In genomic region chr20:57704245-57704644, GRCh38 we compare ENCODE assay signal across 25 cellular contexts. TPM values are rescaled to one million over a fixed set of nuclear protein-coding genes. Genes with fewer than 3 reads are reported as not detected.
DNase-seq lines count a peak whose midpoint lies in the region; ATAC-seq, FAIRE-seq and TF ChIP-seq lines count a peak whose summit lies in the region.
"Had no signal": no experiment of that assay in that cellular context is flagged by ENCODE, and none has a peak within 500 bp of the region (broad histone marks: within the 10 kb centered on the region; RNA-seq: fewer than 3 reads in every experiment).

No MANE protein-coding gene starts in this region.

- H3K4ac ChIP-seq in IMR-90 (ENCODE audit: low read depth, low read length) = no peak overlapping the region

- H3K36me3 ChIP-seq in IMR-90 (ENCODE audit: control insufficient read depth, insufficient read depth, low read length) (no peaks in the 10 kb centered on the region), astrocyte (ENCODE audit: insufficient read depth, low read length) (peaks cover 3% of the 10 kb centered on the region), left ventricle myocardium inferior (no peaks in the 10 kb centered on the region)
- H3K36me3 ChIP-seq: neutrophil, tibial nerve had no signal

- H4K20me1 ChIP-seq in IMR-90 (ENCODE audit: insufficient read depth, low read length) (peaks cover 82% of the 10 kb centered on the region), astrocyte (ENCODE audit: insufficient read depth, low read length) (peaks cover 95% of the 10 kb centered on the region)

- intact Hi-C loops in IMR-90 (cut with micrococcal nuclease) = no loop called here
- intact Hi-C loops in left ventricle myocardium inferior (cut with micrococcal nuclease) = no loop called here
- intact Hi-C loops in left ventricle myocardium superior (cut with micrococcal nuclease) = no loop called here

- DNase-seq in IMR-90 (no peak), astrocyte (ENCODE audit: low read depth) (no peak), left ventricle myocardium inferior (no peak), left ventricle myocardium superior (no peak), NOMO-1 (lab: John Stamatoyannopoulos, UW; ENCODE audit: unreplicated experiment in 2 of 2) (no peak)
- DNase-seq: ACHN; activated naive CD4-positive, alpha-beta T cell treated with anti-CD3 and anti-CD28 coated beads, Interleukin-2, amount 50 U/mL, for 16 hours; aorta; DMS 273 treated with DMSO at 0.1 percent for 48 hours; foreskin melanocyte; immature natural killer cell; NCI-H1930; NCI-H748 treated with DMSO at 0.1 percent for 48 hours; SHP77 treated with DMSO at 0.1 percent for 48 hours; stimulated activated CD4-positive, alpha-beta T cell treated with anti-CD3 and anti-CD28 coated beads, Interleukin-2, amount 100 ng/mL, for 24 hours; SW 1271 had no signal

- no peaks in the 10 kb centered on the region for H3K9me3 ChIP-seq in IMR-90 (ENCODE audit: control insufficient read depth, insufficient read depth, low read length)
- no peaks in the 10 kb centered on the region for H3K9me3 ChIP-seq in astrocyte (ENCODE audit: insufficient read depth, low read depth, low read length)
- no peaks in the 10 kb centered on the region for H3K9me3 ChIP-seq in left ventricle myocardium inferior (replicated peaks)
- H3K9me3 ChIP-seq: neutrophil, tibial nerve had no signal

- TF ChIP-seq RAD21 in IMR-90 (IDR thresholded peaks at IDR 0.05; ENCODE audit: low read length) = no peak

- no peak overlapping the region for H2BK5ac ChIP-seq in IMR-90 (ENCODE audit: low read depth, low read length, poor library complexity, severe bottlenecking)

- no peaks in the 10 kb centered on the region for H3K9me3 Mint-ChIP-seq in astrocyte (ENCODE audit: unreplicated experiment)
- no peaks in the 10 kb centered on the region for H3K9me3 Mint-ChIP-seq in nephron
- H3K9me3 Mint-ChIP-seq: GM23338; immature natural killer cell; stimulated activated effector memory CD8-positive, alpha-beta T cell treated with anti-CD3 and anti-CD28 coated beads, Interleukin-12 subunit alpha, Interleukin-12 subunit beta, amount 100 ng/mL, for 72 hours had no signal

- BruUV-seq in IMR-90 (replicated peaks; lab: Mats Ljungman, UMichigan) = no TSS peak

- H3K4me3 ChIP-seq in IMR-90 (ENCODE audit: insufficient read depth, low read depth, low read length) (no peak overlapping the region), astrocyte (ENCODE audit: insufficient read depth, low read depth, low read length) (no peak overlapping the region), left ventricle myocardium inferior (no peak overlapping the region)
- H3K4me3 ChIP-seq: GM23338, skin epidermis, tibial nerve had no signal

- H3K27me3 ChIP-seq in IMR-90 (ENCODE audit: control insufficient read depth, insufficient read depth, low read length) (no peaks in the 10 kb centered on the region), astrocyte (ENCODE audit: insufficient read depth, low read length) (no peaks in the 10 kb centered on the region), left ventricle myocardium inferior (ENCODE audit: low read depth) (no peaks in the 10 kb centered on the region)
- H3K27me3 ChIP-seq: tibial nerve had no signal

- H3K4me3 Mint-ChIP-seq in astrocyte (ENCODE audit: unreplicated experiment) (no peak overlapping the region), nephron (peak overlapping the region in 2 of 3 experiments; percentile 39 to 41)
- H3K4me3 Mint-ChIP-seq: CD14-positive monocyte; GM23338; immature natural killer cell; stimulated activated effector memory CD8-positive, alpha-beta T cell treated with anti-CD3 and anti-CD28 coated beads, Interleukin-12 subunit alpha, Interleukin-12 subunit beta, amount 100 ng/mL, for 72 hours had no signal

- dilution Hi-C loops in IMR-90 (cut with HindIII; ENCODE audit: low sequenced_read_pairs, unreplicated experiment) = no loop called here

- no peak overlapping the region for H2BK20ac ChIP-seq in IMR-90 (ENCODE audit: low read depth, low read length)

- H2AFZ ChIP-seq in IMR-90 (replicated peaks; ENCODE audit: low read length, poor library complexity) (no peak overlapping the region), astrocyte (ENCODE audit: low read depth, low read length) (no peak overlapping the region)
- H2AFZ ChIP-seq: GM23338 had no signal

- TF ChIP-seq POLR2A in IMR-90 (IDR thresholded peaks at IDR 0.05; ENCODE audit: low read depth, low read length) = no peak

- H3K4me1 Mint-ChIP-seq in astrocyte (ENCODE audit: low read depth, unreplicated experiment) = peaks cover 58% of the 10 kb centered on the region
- peaks cover 68% of the 10 kb centered on the region for H3K4me1 Mint-ChIP-seq in nephron

- no peak overlapping the region for H2AK9ac ChIP-seq in IMR-90 (replicated peaks; ENCODE audit: low read depth, low read length, poor library complexity)

- H3K27ac Mint-ChIP-seq in astrocyte (ENCODE audit: unreplicated experiment) = no peak overlapping the region
- peak overlapping the region in 1 of 3 experiments; percentile 61 for H3K27ac Mint-ChIP-seq in nephron
- H3K27ac Mint-ChIP-seq: GM23338; immature natural killer cell; stimulated activated effector memory CD8-positive, alpha-beta T cell treated with anti-CD3 and anti-CD28 coated beads, Interleukin-12 subunit alpha, Interleukin-12 subunit beta, amount 100 ng/mL, for 72 hours had no signal

- no peak overlapping the region for H3K18ac ChIP-seq in IMR-90 (ENCODE audit: low read depth, low read length)

- WGBS in IMR-90 (ENCODE audit: extremely low coverage in 2 of 2, insufficient read length in 1 of 2), 2 experiments = 88% methylated on average over 9 of the region's 14 CpGs; no CpG with 5 or more reads in 1 of the 2 experiments

- H2AK5ac ChIP-seq in IMR-90 (ENCODE audit: low read depth, low read length) = no peak overlapping the region

- ATAC-seq in IMR-90 (ENCODE audit: low read depth) = no peak
- ATAC-seq in left ventricle myocardium superior = no peak
- no peak for ATAC-seq in HG02610 (IDR thresholded peaks at IDR 0.05; ENCODE audit: unreplicated experiment)
- ATAC-seq: GM23338; stimulated activated effector memory CD8-positive, alpha-beta T cell treated with anti-CD3 and anti-CD28 coated beads, Interleukin-12 subunit alpha, Interleukin-12 subunit beta, amount 100 ng/mL, for 72 hours had no signal

- in situ Hi-C loops in IMR-90 (cut with MboI; ENCODE audit: low sequenced_read_pairs) = no loop called here

- no peak overlapping the region for H3K23ac ChIP-seq in IMR-90 (ENCODE audit: low read depth, low read length)

- no peak overlapping the region for H4K91ac ChIP-seq in IMR-90 (ENCODE audit: insufficient read depth, low read depth, low read length)

- no peak for TF ChIP-seq CTCF in 22Rv1 (IDR thresholded peaks at IDR 0.05)
- TF ChIP-seq CTCF in IMR-90 (conservative IDR thresholded peaks at IDR 0.05; ENCODE audit: low read depth, low read length) = no peak
- TF ChIP-seq CTCF in astrocyte (IDR thresholded peaks at IDR 0.05; ENCODE audit: insufficient read depth, low read depth, low read length) = no peak
- no peak for TF ChIP-seq CTCF in nephron (IDR thresholded peaks at IDR 0.05; ENCODE audit: unreplicated experiment in 3 of 3)
- no peak for TF ChIP-seq CTCF in left ventricle myocardium inferior (IDR thresholded peaks at IDR 0.05; ENCODE audit: borderline replicate concordance)

- H4K5ac ChIP-seq in IMR-90 (ENCODE audit: low read depth, low read length) = no peak overlapping the region

- H3K9ac ChIP-seq in IMR-90 (ENCODE audit: low read depth, low read length) (no peak overlapping the region), astrocyte (ENCODE audit: low read length) (no peak overlapping the region)

- H3K9me1 ChIP-seq in IMR-90 (ENCODE audit: insufficient read depth, low read length) = peaks cover 15% of the 10 kb centered on the region

- no peak overlapping the region for H4K8ac ChIP-seq in IMR-90 (ENCODE audit: low read depth in 2 of 2, low read length in 2 of 2)

- H3K14ac ChIP-seq in IMR-90 (replicated peaks; ENCODE audit: low read depth, low read length) = no peak overlapping the region

- H3K79me2 ChIP-seq in astrocyte (ENCODE audit: insufficient read depth, low read length) = peaks cover 99% of the 10 kb centered on the region

- H3K27me3 Mint-ChIP-seq in astrocyte (ENCODE audit: low read depth, unreplicated experiment) (no peaks in the 10 kb centered on the region), nephron (ENCODE audit: low read depth) (peaks cover 8% of the 10 kb centered on the region)

- H3K79me1 ChIP-seq in IMR-90 (ENCODE audit: low read depth in 1 of 2, low read length in 2 of 2) = peaks cover 17 to 58% of the 10 kb centered on the region in 2 experiments; a peak in 3 of 4 replicates

- H3K4me2 ChIP-seq in IMR-90 (ENCODE audit: low read depth, low read length) = no peak overlapping the region
- H3K4me2 ChIP-seq in astrocyte (ENCODE audit: low read length) = peak overlapping the region; percentile 98
- H3K4me2 ChIP-seq: GM23338 had no signal

- H3K4me1 ChIP-seq in IMR-90 (ENCODE audit: control insufficient read depth, insufficient read depth, low read length) (peaks cover 4% of the 10 kb centered on the region; the same call in 1 of the 2 replicates), astrocyte (ENCODE audit: insufficient read depth, low read length) (peaks cover 60% of the 10 kb centered on the region), left ventricle myocardium inferior (peaks cover 63% of the 10 kb centered on the region)

- H2BK15ac ChIP-seq in IMR-90 (ENCODE audit: low read depth, low read length) = no peak overlapping the region

- no peak overlapping the region for H3K56ac ChIP-seq in IMR-90 (ENCODE audit: extremely low read depth, insufficient read depth, low read length)

- CTCF ChIA-PET in IMR-90 (lab: Yijun Ruan, JAX) = no interaction called here

- H3K36me3 Mint-ChIP-seq in astrocyte (ENCODE audit: low read depth, unreplicated experiment) (peaks cover 13% of the 10 kb centered on the region), nephron (ENCODE audit: low read depth) (no peaks in the 10 kb centered on the region)
- H3K36me3 Mint-ChIP-seq: CD14-positive monocyte, immature natural killer cell had no signal

- H3K27ac ChIP-seq in 22Rv1 (peak overlapping the region; percentile 93), IMR-90 (ENCODE audit: insufficient read depth, low read length) (no peak overlapping the region), astrocyte (ENCODE audit: low read depth, low read length) (no peak overlapping the region), left ventricle myocardium inferior (replicated peaks) (no peak overlapping the region)
- H3K27ac ChIP-seq: neutrophil had no signal

- POLR2A ChIA-PET in IMR-90 (lab: Charles Lee; ENCODE audit: unreplicated experiment) = no interaction called here

- FAIRE-seq in astrocyte (lab: Jason Lieb, UNC) = no peak

- H2BK120ac ChIP-seq in IMR-90 (ENCODE audit: low read depth, low read length) = no peak overlapping the region

TF ChIP-seq in IMR-90, 13 proteins besides CTCF, POLR2A, EP300 and RAD21 (continues in another document):
- TF ChIP-seq FOS (IDR thresholded peaks at IDR 0.05; ENCODE audit: low read depth, low read length) = no peak

RNA-seq across cellular contexts. Expression of gene PMEPA1, which starts 5.6 kb away (rescaled TPM):
- total RNA-seq in IMR-90 (2012; rRNA removed) (1.4 and 2.0 TPM in 2 replicates), astrocyte (49.4 and 65.1 TPM in 2 replicates), left ventricle myocardium inferior (36.4 TPM), left ventricle myocardium superior (24.7 TPM)
- polyA plus RNA-seq in IMR-90 (2012; rRNA removed) = 6.9 and 11.0 TPM in 2 replicates
- 2.9 and 9.8 TPM in 2 replicates for polyA plus RNA-seq in IMR-90 (2012; cell fraction: cytosol; rRNA removed)
- polyA plus RNA-seq in IMR-90 (2012; cell fraction: nucleus; rRNA removed; ENCODE audit: low replicate concordance) = 3.2 and 9.0 TPM in 2 replicates
- polyA plus RNA-seq: immature natural killer cell had no signal
